In genomic region chr15:68239025-68239424, GRCh38 we compare ENCODE assay signal across 29 cellular contexts.
"Had no signal": no experiment of that assay in that cellular context is flagged by ENCODE, and none has a peak within 500 bp of the region (broad histone marks: within the 10 kb centered on the region; RNA-seq: fewer than 3 reads in every experiment).

No MANE protein-coding gene starts in this region.

- H3K27me3 ChIP-seq: adrenal gland, body of pancreas, breast epithelium had no signal

- FAIRE-seq: astrocyte had no signal

- H3K27ac Mint-ChIP-seq: activated B cell treated with CpG ODN at 0.5 μM for 24 hours; activated CD4-positive, alpha-beta memory T cell treated with anti-CD3 and anti-CD28 coated beads for 36 hours; activated naive CD4-positive, alpha-beta T cell treated with anti-CD3 and anti-CD28 coated beads for 36 hours; activated naive CD4-positive, alpha-beta T cell treated with anti-CD3 and anti-CD28 coated beads, Interleukin-2, amount 50 U/mL, for 72 hours; activated T-helper 1 cell treated with anti-CD3 and anti-CD28 coated beads, Interleukin-12 subunit alpha, Interleukin-12 subunit beta, Interleukin-2, Interleukin-4 antibody, amounts not matched to agents 30 ng/mL and 10 ng/mL and 1 ng/mL, durations not matched to agents 14 hours and 24 hours and 36 hours had no signal

- H3K4me1 Mint-ChIP-seq: activated B cell treated with CpG ODN at 0.5 μM for 24 hours had no signal

- H3K36me3 ChIP-seq: adrenal gland, breast epithelium had no signal

- H3K9me3 ChIP-seq: body of pancreas had no signal

- H3K4me3 ChIP-seq: adrenal gland, body of pancreas, breast epithelium had no signal

- H3K4me3 Mint-ChIP-seq: activated B cell treated with CpG ODN at 0.5 μM for 24 hours; activated CD4-positive, alpha-beta memory T cell treated with anti-CD3 and anti-CD28 coated beads for 36 hours; activated naive CD4-positive, alpha-beta T cell treated with anti-CD3 and anti-CD28 coated beads for 36 hours; activated T-cell treated with anti-CD3 and anti-CD28 coated beads, Interleukin-2, amount 50 U/mL, for 4 hours; activated T-helper 1 cell treated with anti-CD3 and anti-CD28 coated beads, Interleukin-12 subunit alpha, Interleukin-12 subunit beta, Interleukin-2, Interleukin-4 antibody, amounts not matched to agents 30 ng/mL and 10 ng/mL and 1 ng/mL, durations not matched to agents 14 hours and 24 hours and 36 hours had no signal

- DNase-seq: activated B cell treated with CpG ODN at 0.5 μM for 24 hours; activated CD4-positive, alpha-beta memory T cell treated with anti-CD3 and anti-CD28 coated beads for 36 hours; activated CD4-positive, alpha-beta T cell treated with anti-CD3 and anti-CD28 coated beads for 4 hours; activated CD4-positive, alpha-beta T cell treated with anti-CD3 and anti-CD28 coated beads, Interleukin-2, amount 50 U/mL, for 1 hour; activated CD4-positive, CD25-positive, alpha-beta regulatory T cell treated with anti-CD3 and anti-CD28 coated beads, Interleukin-2, amount 50 U/mL, for 72 hours; activated CD8-positive, alpha-beta memory T cell treated with anti-CD3 and anti-CD28 coated beads, Interleukin-2, amount 50 U/mL, for 4 hours; activated gamma-delta T cell treated with Interleukin-2 at 50 U/mL for 16 hours; activated naive CD4-positive, alpha-beta T cell treated with anti-CD3 and anti-CD28 coated beads for 36 hours; activated T-cell treated with anti-CD3 and anti-CD28 coated beads for 4 hours; activated T-cell treated with anti-CD3 and anti-CD28 coated beads, Interleukin-2, amount 50 U/mL, for 4 hours; adrenal gland; body of pancreas; NCI-H1092 treated with DMSO at 0.1 percent for 48 hours; NCI-H1417 treated with DMSO at 0.1 percent for 48 hours; NCI-H187 treated with DMSO at 0.1 percent for 48 hours; NCI-H2081; NCI-H226; NCI-H526; NCI-H748 treated with DMSO at 0.1 percent for 48 hours; Right ventricle myocardium superior; SW 1271; T-helper 1 cell; T-helper 2 cell; T-helper 9 cell had no signal

- H3K27me3 Mint-ChIP-seq: activated B cell treated with CpG ODN at 0.5 μM for 24 hours; activated CD4-positive, alpha-beta memory T cell treated with anti-CD3 and anti-CD28 coated beads for 36 hours had no signal

- H3K27ac ChIP-seq: adrenal gland, body of pancreas, breast epithelium, VCaP had no signal

- H3K4me1 ChIP-seq: adrenal gland, body of pancreas, breast epithelium had no signal
